Comparison of ENCODE assay signal across 13 cellular contexts in the genomic region with DNA sequence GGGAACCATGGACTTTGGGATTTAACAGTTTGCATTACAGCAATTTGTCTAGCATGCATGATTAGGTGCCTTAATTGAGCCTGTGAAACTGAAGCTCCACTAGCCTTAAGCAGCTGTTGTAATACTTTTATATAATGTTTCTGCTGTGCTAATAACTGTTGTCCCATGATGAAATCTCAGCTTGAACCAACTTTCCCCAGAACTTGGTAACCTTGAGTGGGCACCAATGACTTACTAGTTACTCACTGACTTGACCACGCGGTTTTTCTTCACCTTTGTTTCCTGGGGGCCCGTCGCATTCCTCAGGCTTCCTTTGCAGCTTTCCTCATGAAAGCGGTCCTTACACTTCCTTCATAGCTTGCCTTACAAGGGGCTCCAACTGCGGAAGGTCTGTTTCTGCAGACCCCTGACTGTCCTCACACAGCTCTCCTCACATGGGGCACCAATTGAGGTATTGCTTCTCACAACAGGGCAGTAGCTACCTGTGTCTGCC. TPM values are rescaled to one million over a fixed set of nuclear protein-coding genes. Genes with fewer than 3 reads are reported as not detected.
DNase-seq lines count a peak whose midpoint lies in the region; ATAC-seq, FAIRE-seq and TF ChIP-seq lines count a peak whose summit lies in the region.
"Had no signal": no experiment of that assay in that cellular context is flagged by ENCODE, and none has a peak within 500 bp of the region (broad histone marks: within the 10 kb centered on the region; RNA-seq: fewer than 3 reads in every experiment).

No MANE protein-coding gene starts in this region.

- peak overlapping the region; percentile 95 for H2AFZ ChIP-seq in H1 (ENCODE audit: low read length)

- no peaks in the 10 kb centered on the region for H3K79me1 ChIP-seq in H1 (ENCODE audit: low read depth, low read length)

- ATAC-seq in naive B cell (ENCODE audit: low read depth in 2 of 2) (no peak), GM19395 (IDR thresholded peaks at IDR 0.05; ENCODE audit: unreplicated experiment) (no peak)
- ATAC-seq: activated CD4-positive, CD25-positive, alpha-beta regulatory T cell treated with anti-CD3 and anti-CD28 coated beads, Interleukin-2, amount 50 U/mL, for 24 hours had no signal

- H3K4ac ChIP-seq in H1 (replicated peaks; ENCODE audit: insufficient read length, low read depth, low read length), result no peak overlapping the region

- H2BK20ac ChIP-seq in H1 (ENCODE audit: low read length), result 0 out of 2 replicates have a peak overlapping the region, but pooled peaks have one; percentile 11

- no peak overlapping the region for H2BK120ac ChIP-seq in H1 (replicated peaks; ENCODE audit: low read depth, low read length)

- no peak overlapping the region for H3K4me3 ChIP-seq in AG10803 (ENCODE audit: low read length)
- H3K4me3 ChIP-seq in HUES48 (ENCODE audit: low read depth, low read length), result peak overlapping the region; percentile 68
- peak overlapping the region; percentile 47 to 72 (median 58) for H3K4me3 ChIP-seq in H1 (ENCODE audit: extremely low read depth in 1 of 4, insufficient read depth in 2 of 4, low read depth in 3 of 4, low read length in 4 of 4)

- peak overlapping the region; percentile 18; the same call in 1 of the 2 replicates for H2BK12ac ChIP-seq in H1 (ENCODE audit: low read depth, low read length)

- no peak for FAIRE-seq in H1 (lab: Jason Lieb, UNC)
- FAIRE-seq: endometrium, HTR-8/SVneo had no signal

- TF ChIP-seq POLR2A in H1 (IDR thresholded peaks at IDR 0.05; ENCODE audit: control extremely low read depth in 1 of 2, low read depth in 2 of 2, low read length in 2 of 2), result 0 out of 3 replicates have a peak, but pooled peaks of 1 of the 2 experiments have one; percentile 6

- no peaks in the 10 kb centered on the region for H3K9me3 ChIP-seq in HUES48 (ENCODE audit: control insufficient read depth, insufficient read depth, low read length)
- no peaks in the 10 kb centered on the region for H3K9me3 ChIP-seq in H1 (ENCODE audit: insufficient read depth in 2 of 2, low read depth in 1 of 2, low read length in 1 of 2)

- H4K91ac ChIP-seq in H1 (replicated peaks; ENCODE audit: insufficient read length, low read length), result peak overlapping the region; percentile 70

- peak overlapping the region; percentile 85 for H3K27ac ChIP-seq in HUES48 (ENCODE audit: low read depth, low read length)
- H3K27ac ChIP-seq in H1 (ENCODE audit: low read depth, low read length), result peak overlapping the region; percentile 57

- CTCF ChIA-PET in H1 (lab: Charles Lee; ENCODE audit: partially characterized antibody), result interaction anchor here (0.7 to 13.9 kb wide), 15 partner anchors 14 to 997 kb away, joined by 3 to 96 read pairs (median 4); no protein-coding TSS in a partner anchor

- H3K27ac Mint-ChIP-seq in naive B cell, result peak overlapping the region in 1 of 6 donors; percentile 57

- TF ChIP-seq EP300 in H1 (IDR thresholded peaks at IDR 0.05; ENCODE audit: borderline replicate concordance in 1 of 2, low read depth in 2 of 2, low read length in 2 of 2), result no peak

- H3K27me3 Mint-ChIP-seq in naive B cell, result peaks cover 0 to 6% (median under 1%) of the 10 kb centered on the region in 3 donors

- no peak overlapping the region for H3K23ac ChIP-seq in H1 (ENCODE audit: insufficient read length)

- H4K8ac ChIP-seq in H1 (ENCODE audit: extremely low read depth, insufficient read depth, low read length), result no peak overlapping the region

- WGBS in H1 (ENCODE audit: extremely low coverage in 1 of 2, insufficient coverage in 1 of 2, insufficient read length in 1 of 2, insufficient replicate concordance in 2 of 2, low coverage in 1 of 2, low lambda C conversion rate in 2 of 2, missing lambda C conversion rate in 1 of 2), 2 experiments, result 17% methylated on average over 6 of the region's 6 CpGs; no CpG with 5 or more reads in 1 of the 2 experiments

- no peak overlapping the region for H3K56ac ChIP-seq in H1 (replicated peaks; ENCODE audit: insufficient read length, low read depth, low read length)

- H3K36me3 Mint-ChIP-seq in naive B cell, result no peaks in the 10 kb centered on the region
- H3K36me3 Mint-ChIP-seq: CD4-positive, CD25-positive, alpha-beta regulatory T cell had no signal

- no peaks in the 10 kb centered on the region for H3K36me3 ChIP-seq in HUES48 (ENCODE audit: control insufficient read depth, insufficient read depth, low read length)
- no peaks in the 10 kb centered on the region for H3K36me3 ChIP-seq in H1 (ENCODE audit: control insufficient read depth in 2 of 4, insufficient read depth in 4 of 4, low read length in 3 of 4)

- H2BK5ac ChIP-seq in H1 (ENCODE audit: low read depth, low read length), result 0 out of 2 replicates have a peak overlapping the region, but pooled peaks have one; percentile 18

- H3K9ac ChIP-seq in HUES48 (ENCODE audit: low read depth, low read length) (peak overlapping the region; percentile 50), H1 (replicated peaks in 1 of 4; ENCODE audit: extremely low read depth in 1 of 4, low read depth in 3 of 4, low read length in 3 of 4) (peak overlapping the region in 3 of 4 experiments; percentile 36 to 68 (median 64); a peak in 6 of 7 replicates)

- no peak for TF ChIP-seq CTCF in AG10803 (conservative IDR thresholded peaks at IDR 0.05; ENCODE audit: low read length)
- no peak for TF ChIP-seq CTCF in H1 (IDR thresholded peaks at IDR 0.05; ENCODE audit: control extremely low read depth in 1 of 3, insufficient read depth in 1 of 3, low read depth in 1 of 3, low read length in 3 of 3)

- POLR2A ChIA-PET in H1 (lab: Charles Lee; ENCODE audit: partially characterized antibody), result interaction anchor here (1.4 to 2.8 kb wide), 3 partner anchors 22 to 1149 kb away, joined by 3 to 18 read pairs (median 4); no protein-coding TSS in a partner anchor

- H3K4me2 ChIP-seq in H1 (ENCODE audit: insufficient read depth in 1 of 2, low read depth in 2 of 2, low read length in 2 of 2), result peak overlapping the region; percentile 87 to 99

- H2AK5ac ChIP-seq in H1 (ENCODE audit: low read depth, low read length), result no peak overlapping the region

- no peaks in the 10 kb centered on the region for H3K27me3 ChIP-seq in HUES48 (ENCODE audit: control insufficient read depth, insufficient read depth, low read length)
- no peaks in the 10 kb centered on the region for H3K27me3 ChIP-seq in H1 (replicated peaks in 1 of 4; ENCODE audit: control insufficient read depth in 3 of 4, extremely low read depth in 1 of 4, insufficient read depth in 3 of 4, low read length in 3 of 4)

- H3K4me1 ChIP-seq in HUES48 (ENCODE audit: control insufficient read depth, insufficient read depth, low read length) (peaks cover 42% of the 10 kb centered on the region), H1 (replicated peaks in 1 of 4; ENCODE audit: control insufficient read depth in 3 of 4, insufficient read depth in 4 of 4, low read length in 3 of 4) (peaks cover 2 to 25% (median 11%) of the 10 kb centered on the region in 4 experiments; a peak in 6 of 7 replicates)

- TF ChIP-seq RAD21 in H1 (IDR thresholded peaks at IDR 0.05 in 1 of 2, conservative IDR thresholded peaks at IDR 0.05 in 1 of 2; ENCODE audit: low read depth in 2 of 2, low read length in 2 of 2), result no peak

- peaks cover 9% of the 10 kb centered on the region for H3K23me2 ChIP-seq in H1 (ENCODE audit: low read depth, low read length)

- 0 out of 2 replicates have a peak overlapping the region, but pooled peaks have one; percentile 72 for H3K18ac ChIP-seq in H1 (ENCODE audit: extremely low read depth, low read length)

- H3K4me1 Mint-ChIP-seq in naive B cell, result peaks cover 14 to 20% (median 20%) of the 10 kb centered on the region in 3 donors

- H4K5ac ChIP-seq in H1 (ENCODE audit: insufficient read length, low read depth, low read length), result peak overlapping the region; percentile 30

- DNase-seq in AG10803 (ENCODE audit: low read depth), result peak; percentile 15
- peak in 1 of 2 experiments; percentile 53 for DNase-seq in H1 (ENCODE audit: low read depth in 1 of 2, low spot score in 2 of 2)
- no peak for DNase-seq in naive B cell
- DNase-seq in mesenteric fat pad (ENCODE audit: low spot score), result no peak
- DNase-seq in Kasumi-1 (lab: John Stamatoyannopoulos, UW), result no peak
- no peak for DNase-seq in LoVo (ENCODE audit: low spot score)
- DNase-seq: Right ventricle myocardium superior had no signal

- H3K4me3 Mint-ChIP-seq in naive B cell, result peak overlapping the region in 5 of 8 donors; percentile 64 to 81 (median 65)

- H3K79me2 ChIP-seq in H1 (ENCODE audit: control insufficient read depth in 1 of 2, insufficient read depth in 2 of 2, low read length in 2 of 2), result no peaks in the 10 kb centered on the region; a peak in 1 of 4 replicates

- H2BK15ac ChIP-seq in H1 (ENCODE audit: low read length), result 0 out of 2 replicates have a peak overlapping the region, but pooled peaks have one; percentile 5

- H3K9me3 Mint-ChIP-seq in naive B cell, result no peaks in the 10 kb centered on the region
- H3K9me3 Mint-ChIP-seq: CD4-positive, CD25-positive, alpha-beta regulatory T cell had no signal

- H4K20me1 ChIP-seq in H1 (replicated peaks in 1 of 2; ENCODE audit: control insufficient read depth in 1 of 2, insufficient read depth in 2 of 2, low read length in 2 of 2), result no peaks in the 10 kb centered on the region

- no peak overlapping the region for H3K14ac ChIP-seq in H1 (ENCODE audit: insufficient read length)

TF ChIP-seq in H1, 55 proteins besides CTCF, POLR2A, EP300 and RAD21:
- TF ChIP-seq, protein P1, sequence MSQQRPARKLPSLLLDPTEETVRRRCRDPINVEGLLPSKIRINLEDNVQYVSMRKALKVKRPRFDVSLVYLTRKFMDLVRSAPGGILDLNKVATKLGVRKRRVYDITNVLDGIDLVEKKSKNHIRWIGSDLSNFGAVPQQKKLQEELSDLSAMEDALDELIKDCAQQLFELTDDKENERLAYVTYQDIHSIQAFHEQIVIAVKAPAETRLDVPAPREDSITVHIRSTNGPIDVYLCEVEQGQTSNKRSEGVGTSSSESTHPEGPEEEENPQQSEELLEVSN (IDR thresholded peaks at IDR 0.05), result 0 out of 2 replicates have a peak, but pooled peaks have one; percentile 18
- TF ChIP-seq BCL11A (IDR thresholded peaks at IDR 0.05; ENCODE audit: low read depth in 2 of 2, low read length in 2 of 2), result no peak

RNA-seq across cellular contexts. Expression of a gene that starts 11.2 kb away (rescaled TPM):
- total RNA-seq in H1 (2021; fragmentation: NEBNext Ultra II Directional; extraction: Animal tissue kit (Norgen Biotek cat#: 25700)), result 10.7 and 11.5 TPM in 2 replicates
- polyA plus RNA-seq in H1 (2011; rRNA removed) (5.2 and 8.6 TPM in 2 replicates), naive B cell (ENCODE audit: low read depth in 6 of 6) (under 1 TPM in 5 of 6 donors, not detected in 1; 0.15 to 0.79 (median 0.31) TPM)
- 12.8 TPM for polyA plus RNA-seq in H1 (2011; cell fraction: cytosol; rRNA removed)
- 5.0 TPM for polyA plus RNA-seq in H1 (2011; cell fraction: nucleus; rRNA removed)
- 10.5 to 17.3 TPM (median 11.4 TPM) in 4 replicates for polyA plus RNA-seq in H1 (2012, experiment 1 of 2)
- 2.5 TPM for polyA plus RNA-seq in H1 (2012, experiment 2 of 2)
- 7.4 TPM for polyA plus RNA-seq in H1 (2013, experiment 1 of 2)
- polyA plus RNA-seq in H1 (2013, experiment 2 of 2), result 8.1 TPM
- polyA minus RNA-seq in H1 (2011; rRNA and poly(A)+ RNA removed), result 16.0 and 17.7 TPM in 2 replicates
- 6.9 TPM for polyA minus RNA-seq in H1 (2011; cell fraction: cytosol; rRNA and poly(A)+ RNA removed)
- polyA minus RNA-seq in H1 (2011; cell fraction: nucleus; rRNA and poly(A)+ RNA removed), result 13.4 TPM
- not detected for total RNA-seq in mesenteric fat pad
- total RNA-seq: CD4-positive, CD25-positive, alpha-beta regulatory T cell; Right ventricle myocardium superior had no signal
- polyA plus RNA-seq: CD4-positive, CD25-positive, alpha-beta regulatory T cell had no signal

Comparison
In these comparisons a context has a peak if more than half of its experiments do, and no peak if none do; other contexts are left out.
1. RNA of a gene that starts 11.2 kb away (total RNA-seq): 10.7 to 11.5 TPM in H1; not detected in mesenteric fat pad (single experiment); every median in the first group is over 10 times any median in the second.